In the genomic region with DNA sequence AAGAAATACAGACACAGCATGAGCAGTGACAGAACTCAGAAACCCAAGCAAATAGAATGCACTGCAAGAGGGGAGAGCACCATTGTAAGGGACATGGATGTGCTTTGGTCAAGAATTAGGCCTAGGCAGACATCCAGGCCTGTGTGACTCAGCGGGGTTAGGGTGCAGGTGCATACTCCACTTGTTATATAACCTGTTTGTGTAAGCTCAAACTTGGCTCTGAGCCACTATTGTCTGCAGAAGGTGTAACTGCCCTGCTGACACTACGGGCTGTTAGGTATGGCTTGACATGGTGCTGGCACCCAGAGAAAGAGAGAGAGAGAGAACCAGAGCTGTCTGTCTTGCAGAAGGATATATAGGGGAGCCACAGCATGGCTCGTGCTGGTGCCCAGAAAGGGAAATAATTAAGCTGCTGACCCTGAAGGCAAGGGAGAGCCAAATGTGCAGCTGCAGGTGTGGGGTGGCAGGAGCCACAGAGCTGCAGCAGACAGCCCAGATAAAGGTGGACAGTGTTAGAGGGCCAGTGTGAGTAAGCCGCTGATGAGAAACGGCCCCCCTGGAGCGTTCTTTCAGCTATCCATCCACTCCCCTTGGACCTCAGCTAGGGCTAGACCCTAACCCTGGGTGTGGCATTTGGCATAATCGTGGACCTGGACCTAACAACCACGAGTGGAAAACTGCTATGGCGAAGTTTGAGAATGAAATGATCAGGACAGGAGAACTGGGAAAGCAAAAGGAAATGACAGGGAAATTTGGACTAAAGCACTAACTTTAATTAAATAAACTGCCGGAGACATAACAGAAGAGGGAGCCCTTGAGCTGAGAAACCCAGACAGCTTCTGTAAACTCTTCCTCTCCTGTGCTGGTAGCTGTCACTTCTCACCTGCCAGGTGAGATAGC, we compare ENCODE assay signal across 8 cellular contexts.
A peak's percentile ranks its signal among the peaks of the same experiment; 100 is the strongest.
DNase-seq lines count a peak whose midpoint lies in the region; ATAC-seq, FAIRE-seq and TF ChIP-seq lines count a peak whose summit lies in the region.

No MANE protein-coding gene starts in this region.

- peak overlapping the region in 1 of 2 donors; percentile 32 for H3K27ac ChIP-seq in small intestine (ENCODE audit: low read depth in 1 of 2, low read length in 1 of 2)

- no peaks in the 10 kb centered on the region for H3K36me3 ChIP-seq in small intestine (ENCODE audit: control insufficient read depth in 2 of 2, insufficient read depth in 2 of 2, low read length in 2 of 2)

- 9 to 27% (median 14%) methylated on average over 10 of the region's 10 CpGs for WGBS in small intestine, 3 donors

- no peak overlapping the region for H3K4me3 ChIP-seq in small intestine (ENCODE audit: low read depth in 1 of 2, low read length in 2 of 2)

- H3K27me3 ChIP-seq in small intestine (ENCODE audit: control insufficient read depth in 2 of 2, insufficient read depth in 2 of 2, low read length in 2 of 2) = no peaks in the 10 kb centered on the region

- no peaks in the 10 kb centered on the region for H3K9me3 ChIP-seq in small intestine (ENCODE audit: control insufficient read depth, low read depth)

- no peak for FAIRE-seq in small intestine (lab: Jason Lieb, UNC)

- DNase-seq in HCEC 1CT (peak; percentile 58), NCI-H1105 treated with DMSO at 0.1 percent for 48 hours (lab: John Stamatoyannopoulos, UW) (peak; percentile 80), SW480 (ENCODE audit: low spot score) (peak; percentile 74), globus pallidus (ENCODE audit: low spot score) (peak; percentile 20), small intestine (peak; percentile 91)

- H3K4me1 ChIP-seq in small intestine (ENCODE audit: control insufficient read depth in 2 of 2, insufficient read depth in 1 of 2, low read depth in 1 of 2, low read length in 1 of 2) = no peaks in the 10 kb centered on the region

- no peak for ATAC-seq in GM19455 (IDR thresholded peaks at IDR 0.05; ENCODE audit: unreplicated experiment)
- ATAC-seq in HG02840 (IDR thresholded peaks at IDR 0.05; ENCODE audit: low FRiP score, unreplicated experiment) = no peak

- TF ChIP-seq CTCF in GM12872 (IDR thresholded peaks at IDR 0.05; ENCODE audit: insufficient read depth, low read depth, low read length) = peak; percentile 68

Comparison
In these comparisons a context has a peak if more than half of its experiments do, and no peak if none do; other contexts are left out.
1. DNase-seq: peak in every context shown above with its lines; median percentile 91 in small intestine; 80 in NCI-H1105 treated with DMSO at 0.1 percent for 48 hours; 74 in SW480; 58 in HCEC 1CT; 20 in globus pallidus.